Comparison of ENCODE assay signal across 15 cellular contexts in genomic region chr1:64479874-64480273, GRCh38. TPM values are rescaled to one million over a fixed set of nuclear protein-coding genes. Genes with fewer than 3 reads are reported as not detected.
DNase-seq lines count a peak whose midpoint lies in the region; ATAC-seq and TF ChIP-seq lines count a peak whose summit lies in the region.
"Had no signal": no experiment of that assay in that cellular context is flagged by ENCODE, and none has a peak within 500 bp of the region (broad histone marks: within the 10 kb centered on the region; RNA-seq: fewer than 3 reads in every experiment).

No MANE protein-coding gene starts in this region.

- no peaks in the 10 kb centered on the region for H3K27me3 ChIP-seq in heart left ventricle
- no peaks in the 10 kb centered on the region for H3K27me3 ChIP-seq in adrenal gland
- H3K27me3 ChIP-seq in mesenchymal stem cell (ENCODE audit: control insufficient read depth in 1 of 2, insufficient read depth in 1 of 2, low read length in 2 of 2) = no peaks in the 10 kb centered on the region
- no peaks in the 10 kb centered on the region for H3K27me3 ChIP-seq in uterus
- H3K27me3 ChIP-seq in naive thymus-derived CD4-positive, alpha-beta T cell (ENCODE audit: control insufficient read depth in 2 of 2, insufficient read depth in 2 of 2, low read length in 2 of 2) = no peaks in the 10 kb centered on the region
- H3K27me3 ChIP-seq in esophagus squamous epithelium = no peaks in the 10 kb centered on the region
- H3K27me3 ChIP-seq: BLaER1 treated with 17β-estradiol and CSF1 and Interleukin-3, amounts not matched to agents 10 nM and 100 nM had no signal

- no peak overlapping the region for H3K4me3 Mint-ChIP-seq in naive thymus-derived CD4-positive, alpha-beta T cell

- ATAC-seq in Right ventricle myocardium inferior (peak; percentile 51), heart left ventricle (no peak)
- ATAC-seq in naive thymus-derived CD4-positive, alpha-beta T cell = no peak

- H2BK5ac ChIP-seq in mesenchymal stem cell (ENCODE audit: low read depth, low read length, poor library complexity, severe bottlenecking) = no peak overlapping the region

- TF ChIP-seq POLR2A in heart left ventricle (IDR thresholded peaks at IDR 0.05) (no peak), adrenal gland (IDR thresholded peaks at IDR 0.05) (no peak), uterus (IDR thresholded peaks at IDR 0.05) (no peak), esophagus squamous epithelium (IDR thresholded peaks at IDR 0.05) (no peak)

- H3K9me3 Mint-ChIP-seq in naive thymus-derived CD4-positive, alpha-beta T cell = no peaks in the 10 kb centered on the region

- POLR2A ChIA-PET in naive thymus-derived CD4-positive, alpha-beta T cell (lab: Charles Lee) = interaction anchor here (0.7 kb wide), 1 partner anchor 256 kb away, joined by 3 read pairs; no protein-coding TSS in a partner anchor

- no peak overlapping the region for H2BK15ac ChIP-seq in mesenchymal stem cell (ENCODE audit: low read depth, poor library complexity, severe bottlenecking)

- no peak overlapping the region for H4K91ac ChIP-seq in mesenchymal stem cell (ENCODE audit: low read length)

- peak overlapping the region; percentile 52 for H3K4me2 ChIP-seq in mesenchymal stem cell (ENCODE audit: low read length, poor library complexity, severe bottlenecking)
- H3K4me2 ChIP-seq: BLaER1 treated with 17β-estradiol and CSF1 and Interleukin-3, amounts not matched to agents 10 nM and 100 nM had no signal

- WGBS in heart left ventricle, 4 donors = 96 to 100% (median 97%) methylated on average over 1 of the region's 1 CpG
- 86 to 100% (median 98%) methylated on average over 1 of the region's 1 CpG for WGBS in adrenal gland, 4 donors
- WGBS in mesenchymal stem cell = 87% methylated on average over 1 of the region's 1 CpG
- WGBS in esophagus squamous epithelium, 2 donors = 89 to 92% methylated on average over 1 of the region's 1 CpG

- peaks cover 0 to 48% (median 10%) of the 10 kb centered on the region in 7 donors for H3K4me1 Mint-ChIP-seq in naive thymus-derived CD4-positive, alpha-beta T cell

- H3K18ac ChIP-seq in mesenchymal stem cell (ENCODE audit: low read depth in 1 of 2, low read length in 2 of 2) = peak overlapping the region in 1 of 2 experiments; percentile 46

- H3K27me3 Mint-ChIP-seq in naive thymus-derived CD4-positive, alpha-beta T cell = peaks cover 0 to 5% (median under 1%) of the 10 kb centered on the region in 5 donors

- H3K9me3 ChIP-seq in heart left ventricle (no peaks in the 10 kb centered on the region), adrenal gland (replicated peaks in 1 of 3) (no peaks in the 10 kb centered on the region), mesenchymal stem cell (ENCODE audit: control insufficient read depth, low read length) (no peaks in the 10 kb centered on the region), uterus (no peaks in the 10 kb centered on the region), esophagus squamous epithelium (no peaks in the 10 kb centered on the region)
- H3K9me3 ChIP-seq in naive thymus-derived CD4-positive, alpha-beta T cell (ENCODE audit: control insufficient read depth in 2 of 3, low read length in 3 of 3) = no peaks in the 10 kb centered on the region

- H3K27ac ChIP-seq in heart left ventricle = no peak overlapping the region
- H3K27ac ChIP-seq in adrenal gland = no peak overlapping the region
- peak overlapping the region; percentile 87 for H3K27ac ChIP-seq in mesenchymal stem cell (ENCODE audit: low read length, poor library complexity, severe bottlenecking)
- H3K27ac ChIP-seq in uterus = peak overlapping the region; percentile 27 to 51
- no peak overlapping the region for H3K27ac ChIP-seq in naive thymus-derived CD4-positive, alpha-beta T cell (ENCODE audit: low read depth, low read length)
- no peak overlapping the region for H3K27ac ChIP-seq in esophagus squamous epithelium
- H3K27ac ChIP-seq: BLaER1 treated with 17β-estradiol and CSF1 and Interleukin-3, amounts not matched to agents 10 nM and 100 nM had no signal

- H3K14ac ChIP-seq in mesenchymal stem cell (ENCODE audit: low read length in 2 of 2) = peak overlapping the region in 1 of 2 experiments; percentile 39

- TF ChIP-seq CTCF in heart left ventricle (IDR thresholded peaks at IDR 0.05) (no peak), adrenal gland (IDR thresholded peaks at IDR 0.05) (no peak), uterus (IDR thresholded peaks at IDR 0.05) (no peak), esophagus squamous epithelium (IDR thresholded peaks at IDR 0.05) (no peak)

- no peak overlapping the region for H3K23ac ChIP-seq in mesenchymal stem cell (ENCODE audit: low read length in 2 of 2)

- H3K9ac ChIP-seq in mesenchymal stem cell (ENCODE audit: low read length) = no peak overlapping the region
- H3K9ac ChIP-seq: BLaER1 treated with 17β-estradiol and CSF1 and Interleukin-3, amounts not matched to agents 10 nM and 100 nM had no signal

- H3K4me3 ChIP-seq in heart left ventricle = no peak overlapping the region
- H3K4me3 ChIP-seq in adrenal gland = no peak overlapping the region
- H3K4me3 ChIP-seq in mesenchymal stem cell (ENCODE audit: insufficient read depth in 1 of 2, low read depth in 1 of 2, low read length in 2 of 2) = no peak overlapping the region
- H3K4me3 ChIP-seq in uterus = no peak overlapping the region
- no peak overlapping the region for H3K4me3 ChIP-seq in naive thymus-derived CD4-positive, alpha-beta T cell (ENCODE audit: low read length)
- no peak overlapping the region for H3K4me3 ChIP-seq in esophagus squamous epithelium
- H3K4me3 ChIP-seq: BLaER1 treated with 17β-estradiol and CSF1 and Interleukin-3, amounts not matched to agents 10 nM and 100 nM had no signal

- no peak overlapping the region for H3K4ac ChIP-seq in mesenchymal stem cell (ENCODE audit: low read depth in 1 of 2, low read length in 2 of 2)

- no peak overlapping the region for H2BK120ac ChIP-seq in mesenchymal stem cell (ENCODE audit: low read depth, low read length)

- intact Hi-C loops in Right ventricle myocardium inferior (cut with DNase I) = loop anchor here (5.0 kb wide), 1 partner anchor 32 kb away; no protein-coding TSS in a partner anchor
- intact Hi-C loops in heart left ventricle (cut with DNase I) = loop anchor here in 9 of 10 donors (5.0 to 10.0 kb wide), 9 partner anchors 32 to 345 kb away; no protein-coding TSS in a partner anchor
- intact Hi-C loops in adrenal gland (cut with DNase I) = loop anchor here (10.0 kb wide), 3 partner anchors 165 to 195 kb away; no protein-coding TSS in a partner anchor
- intact Hi-C loops in uterus (cut with DNase I; ENCODE audit: low total_unique reads) = loop anchor here (10.0 kb wide), 2 partner anchors 165 to 525 kb away; no protein-coding TSS in a partner anchor
- intact Hi-C loops in naive thymus-derived CD4-positive, alpha-beta T cell (cut with micrococcal nuclease) = loop anchor here in 1 of 2 donors (10.0 kb wide), 1 partner anchor 585 kb away; no protein-coding TSS in a partner anchor
- intact Hi-C loops in esophagus squamous epithelium (cut with DNase I) = no loop called here

- peaks cover 0 to 10% (median 0%) of the 10 kb centered on the region in 5 donors for H3K36me3 Mint-ChIP-seq in naive thymus-derived CD4-positive, alpha-beta T cell

- no peak overlapping the region for H4K8ac ChIP-seq in mesenchymal stem cell (ENCODE audit: low read length)

- CTCF ChIA-PET in naive thymus-derived CD4-positive, alpha-beta T cell (lab: Charles Lee) = no interaction called here

- H2AFZ ChIP-seq in mesenchymal stem cell (ENCODE audit: low read depth, low read length) = no peak overlapping the region

- DNase-seq in Right ventricle myocardium inferior (ENCODE audit: missing footprints) = no peak
- no peak for DNase-seq in heart left ventricle
- DNase-seq in adrenal gland = peak in 5 of 7 donors; percentile 38 to 62 (median 53)
- DNase-seq in mesenchymal stem cell = no peak
- no peak for DNase-seq in uterus
- DNase-seq in RPMI8226 = no peak
- no peak for DNase-seq in naive thymus-derived CD4-positive, alpha-beta T cell
- no peak for DNase-seq in esophagus squamous epithelium (lab: John Stamatoyannopoulos, UW)
- DNase-seq: 8988T, GOT3, KG1, NCI-H1092, NCI-H1694 treated with DMSO at 0.1 percent for 48 hours, NCI-H345 had no signal

- peaks cover 14% of the 10 kb centered on the region for H3K79me1 ChIP-seq in mesenchymal stem cell (replicated peaks; ENCODE audit: low read length, poor library complexity, severe bottlenecking)

- H3K4me1 ChIP-seq in heart left ventricle = peaks cover 7 to 74% (median 42%) of the 10 kb centered on the region in 12 donors
- peaks cover 20 to 63% of the 10 kb centered on the region in 2 donors for H3K4me1 ChIP-seq in adrenal gland (replicated peaks in 1 of 2)
- peaks cover 16% of the 10 kb centered on the region for H3K4me1 ChIP-seq in mesenchymal stem cell (ENCODE audit: control insufficient read depth, insufficient read depth, low read depth, low read length)
- H3K4me1 ChIP-seq in uterus = peaks cover 0 to 5% of the 10 kb centered on the region in 2 donors
- H3K4me1 ChIP-seq in naive thymus-derived CD4-positive, alpha-beta T cell (ENCODE audit: control insufficient read depth in 2 of 2, insufficient read depth in 2 of 2, low read length in 2 of 2) = no peaks in the 10 kb centered on the region
- H3K4me1 ChIP-seq in esophagus squamous epithelium = peaks cover 0 to 83% (median 20%) of the 10 kb centered on the region in 3 donors

- H2AK5ac ChIP-seq in mesenchymal stem cell (ENCODE audit: low read length, severe bottlenecking) = peak overlapping the region; percentile 97

- H3K36me3 ChIP-seq in heart left ventricle (no peaks in the 10 kb centered on the region), adrenal gland (replicated peaks in 1 of 2) (no peaks in the 10 kb centered on the region), mesenchymal stem cell (ENCODE audit: control insufficient read depth in 1 of 2, insufficient read depth in 2 of 2, low read depth in 1 of 2, low read length in 2 of 2) (no peaks in the 10 kb centered on the region), uterus (no peaks in the 10 kb centered on the region), esophagus squamous epithelium (no peaks in the 10 kb centered on the region)
- H3K36me3 ChIP-seq in naive thymus-derived CD4-positive, alpha-beta T cell (ENCODE audit: control insufficient read depth in 2 of 3, insufficient read depth in 3 of 3, low read length in 3 of 3) = no peaks in the 10 kb centered on the region
- H3K36me3 ChIP-seq: BLaER1 treated with 17β-estradiol and CSF1 and Interleukin-3, amounts not matched to agents 10 nM and 100 nM had no signal

- H2BK12ac ChIP-seq in mesenchymal stem cell (ENCODE audit: low read length in 2 of 2) = no peak overlapping the region

- peak overlapping the region in 2 of 9 donors; percentile 17 to 44 for H3K27ac Mint-ChIP-seq in naive thymus-derived CD4-positive, alpha-beta T cell

RNA-seq across cellular contexts. Expression of gene CACHD1, which starts 9.9 kb away (rescaled TPM):
- total RNA-seq in Right ventricle myocardium inferior (4.9 TPM), heart left ventricle (10 to 100 TPM in 1 of 9 donors, 1 to 10 TPM in 8; 1.3 to 10.0 (median 2.6) TPM), adrenal gland (10 to 100 TPM; 21.1 to 43.1 (median 32.7) TPM), uterus (10 to 100 TPM; 19.2 to 39.9 (median 28.8) TPM), esophagus squamous epithelium (10 to 100 TPM in 1 of 4 donors, 1 to 10 TPM in 3; 1.9 to 14.5 (median 4.1) TPM)
- polyA plus RNA-seq in heart left ventricle (under 1 TPM; 0.89 to 0.91 TPM), adrenal gland (10 to 100 TPM; 14.8 to 23.6 (median 15.8) TPM)
- 2.3 TPM for polyA plus RNA-seq in mesenchymal stem cell (2013, experiment 1 of 2)
- polyA plus RNA-seq in mesenchymal stem cell (2013, experiment 2 of 2) = 2.3 TPM
- total RNA-seq in naive thymus-derived CD4-positive, alpha-beta T cell = 1 to 10 TPM in 4 of 5 experiments, under 1 TPM in 1; 0.15 to 9.0 (median 3.4) TPM
- 1 to 10 TPM; 2.4 to 5.5 TPM for polyA plus RNA-seq in naive thymus-derived CD4-positive, alpha-beta T cell

Comparison
In these comparisons a context has a peak if more than half of its experiments do, and no peak if none do; other contexts are left out.
1. DNase-seq: peak in adrenal gland (5 of 7); none in Right ventricle myocardium inferior (single experiment), heart left ventricle (0 of 5), mesenchymal stem cell (single experiment), uterus (0 of 2), RPMI8226 (single experiment), naive thymus-derived CD4-positive, alpha-beta T cell (0 of 9) and esophagus squamous epithelium (single experiment).
2. H3K27ac ChIP-seq: peak in mesenchymal stem cell (single experiment) and uterus (2 of 2); none in heart left ventricle (0 of 12), adrenal gland (0 of 5), naive thymus-derived CD4-positive, alpha-beta T cell (single experiment) and esophagus squamous epithelium (0 of 4).